ENCODE assay signal across 13 cellular contexts in genomic region chr1:21308330-21308729, GRCh38. TPM values are rescaled to one million over a fixed set of nuclear protein-coding genes. Genes with fewer than 3 reads are reported as not detected.
DNase-seq lines count a peak whose midpoint lies in the region; ATAC-seq and TF ChIP-seq lines count a peak whose summit lies in the region.
"Had no signal": no experiment of that assay in that cellular context is flagged by ENCODE, and none has a peak within 500 bp of the region (broad histone marks: within the 10 kb centered on the region; RNA-seq: fewer than 3 reads in every experiment).

No MANE protein-coding gene starts in this region.

- intact Hi-C loops in Right ventricle myocardium superior (cut with DNase I), result no loop called here

- no peak for TF ChIP-seq CTCF in right atrium auricular region (IDR thresholded peaks at IDR 0.05)
- TF ChIP-seq CTCF in mesothelial cell of epicardium (IDR thresholded peaks at IDR 0.05; ENCODE audit: unreplicated experiment), result no peak
- TF ChIP-seq CTCF in type B pancreatic cell (conservative IDR thresholded peaks at IDR 0.05), result no peak

- H3K4me3 Mint-ChIP-seq in mesothelial cell of epicardium (no peak overlapping the region), type B pancreatic cell (no peak overlapping the region)
- H3K4me3 Mint-ChIP-seq: neural crest cell had no signal

- DNase-seq in right atrium auricular region (ENCODE audit: low spot score) (no peak), Right ventricle myocardium superior (no peak), mesothelial cell of epicardium (ENCODE audit: low spot score in 2 of 2, unreplicated experiment in 2 of 2) (no peak), type B pancreatic cell (ENCODE audit: extremely low spot score, unreplicated experiment) (no peak), MV-4-11 (lab: John Stamatoyannopoulos, UW) (no peak), erythroblast (lab: John Stamatoyannopoulos, UW) (no peak)
- DNase-seq: effector CD4-positive, alpha-beta T cell; NCI-H1417 treated with DMSO at 0.1 percent for 48 hours; stimulated activated CD4-positive, alpha-beta T cell treated with anti-CD3 and anti-CD28 coated beads, Interleukin-4, amount 100 ng/mL, for 4 hours; T-helper 9 cell had no signal

- H3K27me3 ChIP-seq in right atrium auricular region, result no peaks in the 10 kb centered on the region

- H3K9me3 ChIP-seq in right atrium auricular region, result no peaks in the 10 kb centered on the region

- TF ChIP-seq POLR2A in erythroblast (IDR thresholded peaks at IDR 0.05; ENCODE audit: low read length), result no peak

- H3K9me3 Mint-ChIP-seq in mesothelial cell of epicardium, result no peaks in the 10 kb centered on the region
- H3K9me3 Mint-ChIP-seq in type B pancreatic cell, result peaks cover 4% of the 10 kb centered on the region
- H3K9me3 Mint-ChIP-seq: neural crest cell had no signal

- peak overlapping the region; percentile 53 to 62 for H3K27ac ChIP-seq in right atrium auricular region
- H3K27ac ChIP-seq in angular gyrus (ENCODE audit: low read depth, low read length), result peak overlapping the region; percentile 1

- H3K27me3 Mint-ChIP-seq in mesothelial cell of epicardium (ENCODE audit: low read depth), result no peaks in the 10 kb centered on the region
- no peaks in the 10 kb centered on the region for H3K27me3 Mint-ChIP-seq in type B pancreatic cell

- H3K27ac Mint-ChIP-seq in mesothelial cell of epicardium (peak overlapping the region; percentile 85), type B pancreatic cell (peak overlapping the region; percentile 56)

- no peaks in the 10 kb centered on the region for H3K36me3 ChIP-seq in right atrium auricular region

- peaks cover 0 to 50% of the 10 kb centered on the region in 2 donors for H3K4me1 ChIP-seq in right atrium auricular region

- ATAC-seq in Right ventricle myocardium superior (ENCODE audit: poor library complexity) (no peak), GM21423 (IDR thresholded peaks at IDR 0.05; ENCODE audit: unreplicated experiment) (no peak)

- H3K4me1 Mint-ChIP-seq in mesothelial cell of epicardium, result peaks cover 39% of the 10 kb centered on the region
- H3K4me1 Mint-ChIP-seq in type B pancreatic cell (ENCODE audit: unreplicated experiment), result peaks cover 51% of the 10 kb centered on the region

- H3K4me3 ChIP-seq in right atrium auricular region, result no peak overlapping the region

- H3K36me3 Mint-ChIP-seq in mesothelial cell of epicardium (no peaks in the 10 kb centered on the region), type B pancreatic cell (no peaks in the 10 kb centered on the region)

RNA-seq across cellular contexts. Expression of gene ECE1, which starts 18.1 kb away (rescaled TPM):
- 100 to 1,000 TPM in 1 of 2 donors, 10 to 100 TPM in 1; 83.7 to 152 TPM for total RNA-seq in right atrium auricular region
- 45.3 TPM for total RNA-seq in Right ventricle myocardium superior
- 39.3 to 41.8 TPM (median 41.1 TPM) in 3 replicates for total RNA-seq in mesothelial cell of epicardium
- 37.2 and 49.8 TPM in 2 replicates for total RNA-seq in type B pancreatic cell (ENCODE audit: low replicate concordance)
